28 cellular contexts compared by ENCODE assay signal in the genomic region with DNA sequence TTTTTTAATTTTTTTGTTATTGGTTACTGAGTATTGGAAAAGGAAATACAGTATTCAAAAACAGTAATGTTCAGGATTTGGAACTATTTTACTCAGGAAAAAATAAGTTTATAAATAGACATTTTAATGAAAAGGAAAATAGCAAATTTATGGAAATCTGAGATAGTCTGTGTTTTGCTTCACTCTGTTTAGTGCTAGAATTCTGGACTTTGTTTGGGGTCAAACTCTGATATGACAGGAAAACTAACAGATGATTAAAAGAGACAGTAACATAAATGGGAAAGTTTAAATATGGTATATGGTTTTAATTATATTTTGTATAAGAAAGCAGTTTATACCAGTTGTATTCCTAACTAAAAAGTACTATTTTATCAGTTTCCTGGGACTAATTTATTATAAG. TPM values are rescaled to one million over a fixed set of nuclear protein-coding genes. Genes with fewer than 3 reads are reported as not detected.
DNase-seq lines count a peak whose midpoint lies in the region; ATAC-seq, FAIRE-seq and TF ChIP-seq lines count a peak whose summit lies in the region.
"Had no signal": no experiment of that assay in that cellular context is flagged by ENCODE, and none has a peak within 500 bp of the region (broad histone marks: within the 10 kb centered on the region; RNA-seq: fewer than 3 reads in every experiment).

No MANE protein-coding gene starts in this region.

- H3K9me3 Mint-ChIP-seq in GM23338: no peaks in the 10 kb centered on the region
- H3K9me3 Mint-ChIP-seq: T-cell had no signal

- no peak for TF ChIP-seq CTCF in GM23338 (conservative IDR thresholded peaks at IDR 0.05; ENCODE audit: low read depth in 2 of 2)
- no peak for TF ChIP-seq CTCF in kidney (IDR thresholded peaks at IDR 0.05; ENCODE audit: borderline replicate concordance, extremely low read depth, insufficient read depth)

- H3K36me3 Mint-ChIP-seq in GM23338 (ENCODE audit: low read depth): peaks cover 6% of the 10 kb centered on the region; the same call in 2 of the 3 replicates

- ATAC-seq in GM23338 (no peak), GM21526 (IDR thresholded peaks at IDR 0.05; ENCODE audit: low FRiP score, unreplicated experiment) (no peak), HG03432 (IDR thresholded peaks at IDR 0.05; ENCODE audit: unreplicated experiment) (no peak), HG02678 (IDR thresholded peaks at IDR 0.05; ENCODE audit: unreplicated experiment) (no peak), GM21423 (IDR thresholded peaks at IDR 0.05; ENCODE audit: unreplicated experiment) (no peak)
- ATAC-seq: T-cell had no signal

- no peak for DNase-seq in GM23338 (ENCODE audit: low spot score)
- no peak for DNase-seq in kidney
- DNase-seq in small intestine: peak; percentile 47
- DNase-seq: BE2C, DMS153, DND-41, HCEC 1CT, Kasumi-1, NCI-H1092 treated with DMSO at 0.1 percent for 48 hours, NCI-H1436 treated with DMSO at 0.1 percent for 48 hours, NCI-H187 treated with DMSO at 0.1 percent for 48 hours, NCI-H2107, NCI-H446, NCI-H524 treated with DMSO at 0.1 percent for 48 hours, NCI-H774, Right ventricle myocardium superior, RPMI8226, T-cell had no signal

- H3K27me3 ChIP-seq in ACC112 (ENCODE audit: insufficient read depth, low read length): no peaks in the 10 kb centered on the region
- no peaks in the 10 kb centered on the region for H3K27me3 ChIP-seq in GM23338 (ENCODE audit: insufficient read depth)
- no peaks in the 10 kb centered on the region for H3K27me3 ChIP-seq in small intestine (ENCODE audit: control insufficient read depth in 2 of 2, insufficient read depth in 2 of 2, low read length in 2 of 2)
- H3K27me3 ChIP-seq: BE2C, SJSA1 had no signal

- peak; percentile 46 for FAIRE-seq in kidney (lab: Jason Lieb, UNC)
- no peak for FAIRE-seq in small intestine (lab: Jason Lieb, UNC)
- FAIRE-seq: A204.1, GM18507, H1 had no signal

- H3K4me1 Mint-ChIP-seq in GM23338: peaks cover 34% of the 10 kb centered on the region

- no peak overlapping the region for H3K4me3 Mint-ChIP-seq in GM23338
- H3K4me3 Mint-ChIP-seq: T-cell had no signal

- intact Hi-C loops in kidney (cut with DNase I): no loop called here

- no peak overlapping the region for H3K27ac Mint-ChIP-seq in GM23338

- peaks cover 28% of the 10 kb centered on the region for H3K4me1 ChIP-seq in ACC112 (ENCODE audit: control insufficient read depth, insufficient read depth, low read length, unreplicated experiment)
- peaks cover 11% of the 10 kb centered on the region for H3K4me1 ChIP-seq in GM23338 (ENCODE audit: insufficient read depth)
- peaks cover 9 to 18% of the 10 kb centered on the region in 2 donors for H3K4me1 ChIP-seq in kidney (ENCODE audit: control insufficient read depth in 1 of 2, insufficient read depth in 1 of 2, low read depth in 1 of 2, low read length in 2 of 2)
- H3K4me1 ChIP-seq in small intestine (ENCODE audit: control insufficient read depth in 2 of 2, insufficient read depth in 1 of 2, low read depth in 1 of 2, low read length in 1 of 2): peaks cover 7% of the 10 kb centered on the region in 2 donors
- H3K4me1 ChIP-seq: BE2C had no signal

- H3K4me3 ChIP-seq in ACC112 (ENCODE audit: low read depth, low read length) (no peak overlapping the region), GM23338 (no peak overlapping the region), kidney (ENCODE audit: low read length in 2 of 2) (no peak overlapping the region), small intestine (ENCODE audit: low read depth in 1 of 2, low read length in 2 of 2) (no peak overlapping the region)
- H3K4me3 ChIP-seq: SJSA1 had no signal

- H4K20me1 ChIP-seq in GM23338 (replicated peaks; ENCODE audit: insufficient read depth): peaks cover 60% of the 10 kb centered on the region

- H3K9ac ChIP-seq in kidney (ENCODE audit: low read length in 2 of 2): no peak overlapping the region

- no peaks in the 10 kb centered on the region for H3K9me3 ChIP-seq in kidney (ENCODE audit: control insufficient read depth in 1 of 2, low read length in 2 of 2)
- no peaks in the 10 kb centered on the region for H3K9me3 ChIP-seq in small intestine (ENCODE audit: control insufficient read depth, low read depth)
- H3K9me3 ChIP-seq: BE2C, SJSA1 had no signal

- 0 out of 2 replicates have a peak overlapping the region, but pooled peaks have one; percentile 7 for H3K27ac ChIP-seq in ACC112 (ENCODE audit: low read depth, low read length)
- H3K27ac ChIP-seq in GM23338 (ENCODE audit: low read depth): 0 out of 2 replicates have a peak overlapping the region, but pooled peaks have one; percentile 26
- no peak overlapping the region for H3K27ac ChIP-seq in kidney (ENCODE audit: low read depth in 2 of 2, low read length in 2 of 2)
- no peak overlapping the region for H3K27ac ChIP-seq in small intestine (ENCODE audit: low read depth in 1 of 2, low read length in 1 of 2)
- H3K27ac ChIP-seq: HL-60, SJSA1 had no signal

- H3K36me3 ChIP-seq in ACC112 (ENCODE audit: insufficient read depth, low read length): no peaks in the 10 kb centered on the region; the same call in 1 of the 2 replicates
- no peaks in the 10 kb centered on the region for H3K36me3 ChIP-seq in GM23338 (ENCODE audit: insufficient read depth)
- H3K36me3 ChIP-seq in kidney (ENCODE audit: control insufficient read depth in 1 of 2, insufficient read depth in 2 of 2, low read length in 2 of 2): no peaks in the 10 kb centered on the region
- no peaks in the 10 kb centered on the region for H3K36me3 ChIP-seq in small intestine (ENCODE audit: control insufficient read depth in 2 of 2, insufficient read depth in 2 of 2, low read length in 2 of 2)
- H3K36me3 ChIP-seq: BE2C had no signal

- no peaks in the 10 kb centered on the region for H3K9me2 ChIP-seq in GM23338 (ENCODE audit: insufficient read depth)

- no peak overlapping the region for H2AFZ ChIP-seq in ACC112 (ENCODE audit: low read length, unreplicated experiment)
- H2AFZ ChIP-seq in GM23338: no peak overlapping the region

- H3F3A ChIP-seq in GM23338 (replicated peaks; ENCODE audit: low read depth): no peaks in the 10 kb centered on the region

- H3K4me2 ChIP-seq in GM23338: no peak overlapping the region

- peaks cover 9% of the 10 kb centered on the region for H3K27me3 Mint-ChIP-seq in GM23338 (ENCODE audit: insufficient read depth, low read depth, poor library complexity)
- H3K27me3 Mint-ChIP-seq: T-cell had no signal

- H3K79me2 ChIP-seq in ACC112 (ENCODE audit: control insufficient read depth, insufficient read depth, low read length, unreplicated experiment) (peaks cover 96% of the 10 kb centered on the region), GM23338 (replicated peaks; ENCODE audit: insufficient read depth) (peaks cover 100% of the 10 kb centered on the region)

TF ChIP-seq in GM23338, 12 proteins besides CTCF, POLR2A, EP300 and RAD21:
- TF ChIP-seq ZNF331 (CRISPR knock-in tag; IDR thresholded peaks at IDR 0.05; ENCODE audit: low read depth): no peak

RNA-seq across cellular contexts. Expression of gene SETD5, which starts 17.4 kb away (rescaled TPM):
- total RNA-seq in GM23338 (2014; rRNA removed; shearing (Covaris generic)): 140 and 172 TPM in 2 replicates
- polyA plus RNA-seq in GM23338 (2016; fragmentation: Nextera tagmentation; extraction: Ambion mirVana) (132 and 143 TPM in 2 replicates), kidney (ENCODE audit: insufficient read depth, low read depth, low replicate concordance) (12.1 TPM), small intestine (10 to 100 TPM in 2 of 3 donors, 1 to 10 TPM in 1; 9.5 to 28.1 (median 11.9) TPM)
- total RNA-seq in kidney: 112 TPM

RNA-seq across cellular contexts. Expression of gene THUMPD3, which starts 52.0 kb away (rescaled TPM):
- 30.1 and 37.3 TPM in 2 replicates for total RNA-seq in GM23338 (2014; rRNA removed; shearing (Covaris generic))
- polyA plus RNA-seq in GM23338 (2016; fragmentation: Nextera tagmentation; extraction: Ambion mirVana) (45.2 and 54.1 TPM in 2 replicates), kidney (ENCODE audit: insufficient read depth, low read depth, low replicate concordance) (31.9 TPM), small intestine (10 to 100 TPM; 16.2 to 31.9 (median 19.0) TPM)
- total RNA-seq in kidney: 44.1 TPM

Comparison
In these comparisons a context has a peak if more than half of its experiments do, and no peak if none do; other contexts are left out.
1. H3K27ac ChIP-seq: peak in ACC112 (single experiment) and GM23338 (single experiment); none in kidney (0 of 2) and small intestine (0 of 2).